ENCODE assay signal across 7 cellular contexts in genomic region chr10:72505435-72505834, GRCh38.
"Had no signal": no experiment of that assay in that cellular context is flagged by ENCODE, and none has a peak within 500 bp of the region (broad histone marks: within the 10 kb centered on the region; RNA-seq: fewer than 3 reads in every experiment).

No MANE protein-coding gene starts in this region.

- H3K9ac ChIP-seq: KMS-11 had no signal

- DNase-seq: IMR-90, KBM-7, KG1 had no signal

- H3K27me3 Mint-ChIP-seq: IgD-negative memory B cell had no signal

- ATAC-seq: HepG2 had no signal

- H3K4me3 Mint-ChIP-seq: IgD-negative memory B cell had no signal

- H3K27ac Mint-ChIP-seq: IgD-negative memory B cell had no signal

- H3K27ac ChIP-seq: KMS-11 had no signal

- H3K4me2 ChIP-seq: KMS-11 had no signal

- FAIRE-seq: HepG2, HTR-8/SVneo had no signal
